In genomic region chr3:64235605-64236004, GRCh38 we compare ENCODE assay signal across 25 cellular contexts.
"Had no signal": no experiment of that assay in that cellular context is flagged by ENCODE, and none has a peak within 500 bp of the region (broad histone marks: within the 10 kb centered on the region; RNA-seq: fewer than 3 reads in every experiment).

No MANE protein-coding gene starts in this region.

- H3K36me3 ChIP-seq: MG63, Peyer's patch, SJCRH30 had no signal

- H3K4me3 ChIP-seq: MG63, PC-9, Peyer's patch, SJCRH30 had no signal

- H3K4me2 ChIP-seq: PC-9 had no signal

- ATAC-seq: Right ventricle myocardium inferior, SK-N-SH treated with all-trans-retinoic acid at 6 μM for 48 hours had no signal

- H3K4me1 ChIP-seq: Peyer's patch had no signal

- H3K27ac ChIP-seq: PC-9, Peyer's patch, SJCRH30 had no signal

- H3K9me3 ChIP-seq: MG63, Peyer's patch, SJCRH30 had no signal

- DNase-seq: IMR-90; KG1; MG63; NCI-H1092; NCI-H1105 treated with DMSO at 0.1 percent for 48 hours; NCI-H1417 treated with DMSO at 0.1 percent for 48 hours; NCI-H146; NCI-H1694 treated with DMSO at 0.1 percent for 48 hours; NCI-H1930; NCI-H2081; NCI-H2107; NCI-H2227 treated with DMSO at 0.1 percent for 48 hours; NCI-H446; NCI-H510A; NCI-H524 treated with DMSO at 0.1 percent for 48 hours; NCI-H69; NCI-H774; NK-92 treated with Interleukin-12 subunit alpha and Interleukin-12 subunit beta, amount 100 ng/mL, for 24 hours; OCI-M1; PC-9; Peyer's patch; SHP77 treated with DMSO at 0.1 percent for 48 hours; SJCRH30 had no signal

- H3K27me3 ChIP-seq: MG63, Peyer's patch, SJCRH30 had no signal

- H2AFZ ChIP-seq: PC-9 had no signal
